ENCODE assay signal across 8 cellular contexts in genomic region chr7:91034459-91035368, GRCh38.
DNase-seq lines count a peak whose midpoint lies in the region; ATAC-seq and TF ChIP-seq lines count a peak whose summit lies in the region.

No MANE protein-coding gene starts in this region.

- no peaks in the 10 kb centered on the region for H3K4me1 Mint-ChIP-seq in activated T-helper 17 cell treated with anti-CD3 and anti-CD28 coated beads, Interleukin-2, amount 50 U/mL, for 72 hours

- H3K36me3 ChIP-seq in parathyroid adenoma (ENCODE audit: control insufficient read depth, insufficient read depth, low read length): no peaks in the 10 kb centered on the region

- DNase-seq in CD1c-positive myeloid dendritic cell (ENCODE audit: extremely low spot score) (peak; percentile 35), GM20000 (ENCODE audit: low spot score) (peak; percentile 54), NCI-H1105 treated with DMSO at 0.1 percent for 48 hours (lab: John Stamatoyannopoulos, UW) (peak; percentile 82), fibroblast of villous mesenchyme (ENCODE audit: low read depth) (peak; percentile 63)

- H3K27ac ChIP-seq in parathyroid adenoma: no peak overlapping the region

- no peaks in the 10 kb centered on the region for H3K79me2 ChIP-seq in parathyroid adenoma

- H2AFZ ChIP-seq in parathyroid adenoma: no peak overlapping the region

- no peak overlapping the region for H3K27ac Mint-ChIP-seq in activated T-helper 17 cell treated with anti-CD3 and anti-CD28 coated beads, Interleukin-2, amount 50 U/mL, for 72 hours

- H3K4me1 ChIP-seq in parathyroid adenoma: no peaks in the 10 kb centered on the region

- no peaks in the 10 kb centered on the region for H3K36me3 Mint-ChIP-seq in activated T-helper 17 cell treated with anti-CD3 and anti-CD28 coated beads, Interleukin-2, amount 50 U/mL, for 72 hours (ENCODE audit: low read depth)

- TF ChIP-seq CTCF in GM20000 (IDR thresholded peaks at IDR 0.05; ENCODE audit: extremely low read depth, missing control alignments) (peak; percentile 22), fibroblast of villous mesenchyme (IDR thresholded peaks at IDR 0.05; ENCODE audit: insufficient read depth, low read depth, low read length) (peak; percentile 74), parathyroid adenoma (IDR thresholded peaks at IDR 0.05) (peak; percentile 30)

- no peak overlapping the region for H3K9ac ChIP-seq in parathyroid adenoma

- H3K9me3 ChIP-seq in parathyroid adenoma (ENCODE audit: control insufficient read depth, low read length): no peaks in the 10 kb centered on the region

- ATAC-seq in SK-N-SH treated with all-trans-retinoic acid at 6 μM for 48 hours: peak; percentile 92
- no peak for ATAC-seq in HG03521 (IDR thresholded peaks at IDR 0.05; ENCODE audit: unreplicated experiment)
- ATAC-seq in activated T-helper 17 cell treated with anti-CD3 and anti-CD28 coated beads, Interleukin-2, amount 50 U/mL, for 72 hours (replicated peaks): no peak

- no peak overlapping the region for H3K4me3 ChIP-seq in fibroblast of villous mesenchyme (ENCODE audit: low read depth, low read length)
- no peak overlapping the region for H3K4me3 ChIP-seq in parathyroid adenoma (ENCODE audit: low read depth, low read length)

- no peaks in the 10 kb centered on the region for H3K9me3 Mint-ChIP-seq in activated T-helper 17 cell treated with anti-CD3 and anti-CD28 coated beads, Interleukin-2, amount 50 U/mL, for 72 hours

- no peaks in the 10 kb centered on the region for H3K27me3 ChIP-seq in parathyroid adenoma (ENCODE audit: control insufficient read depth, insufficient read depth, low read length)

- no peaks in the 10 kb centered on the region for H3K27me3 Mint-ChIP-seq in activated T-helper 17 cell treated with anti-CD3 and anti-CD28 coated beads, Interleukin-2, amount 50 U/mL, for 72 hours

- H3K4me3 Mint-ChIP-seq in activated T-helper 17 cell treated with anti-CD3 and anti-CD28 coated beads, Interleukin-2, amount 50 U/mL, for 72 hours: no peak overlapping the region

- H3K4me2 ChIP-seq in parathyroid adenoma (ENCODE audit: low read length): no peak overlapping the region

TF ChIP-seq in SK-N-SH treated with all-trans-retinoic acid at 6 μM for 48 hours, 23 proteins besides CTCF, POLR2A, EP300 and RAD21:
- no peak for TF ChIP-seq RARB (CRISPR knock-in tag; IDR thresholded peaks at IDR 0.05)
- TF ChIP-seq ISL1 (CRISPR knock-in tag; IDR thresholded peaks at IDR 0.05): peak; percentile 39; the same call in 1 of the 2 replicates

Comparison
In these comparisons a context has a peak if more than half of its experiments do, and no peak if none do; other contexts are left out.
1. CTCF ChIP-seq: peak in every context shown above with its lines; median percentile 74 in fibroblast of villous mesenchyme; 30 in parathyroid adenoma; 22 in GM20000.